In the genomic region with DNA sequence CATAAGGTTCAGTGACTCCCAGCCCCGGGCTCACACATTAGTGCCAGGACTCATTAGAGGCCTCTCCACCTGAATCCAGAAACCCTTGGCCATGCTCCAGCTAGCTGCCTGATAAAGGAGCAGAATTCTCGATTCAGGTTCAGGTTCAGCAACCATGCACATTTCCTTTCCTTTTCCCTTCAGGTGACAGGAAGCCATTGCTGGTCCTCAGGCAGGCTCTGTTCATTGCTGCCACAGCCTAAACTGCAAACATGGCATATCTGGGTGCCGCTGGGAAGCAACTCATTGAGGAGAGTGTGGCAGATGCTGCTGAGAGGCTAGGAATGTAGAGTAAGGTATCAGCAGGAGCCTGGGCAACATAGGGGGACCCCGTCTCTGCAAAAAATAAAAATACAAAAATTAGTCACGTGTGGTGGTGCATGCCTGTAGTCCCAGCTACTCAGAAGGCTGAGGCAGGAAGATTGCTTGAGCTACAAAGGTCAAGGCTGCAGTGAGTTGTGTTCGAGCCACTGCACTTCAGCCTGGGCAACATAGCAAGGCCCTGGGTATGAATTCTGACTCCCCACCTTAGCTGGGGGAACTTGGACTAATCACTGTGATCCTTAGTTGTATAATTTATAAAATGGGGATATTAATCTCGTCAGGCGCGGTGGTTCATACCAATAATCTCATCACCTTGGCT, we compare ENCODE assay signal across 18 cellular contexts. TPM values are rescaled to one million over a fixed set of nuclear protein-coding genes. Genes with fewer than 3 reads are reported as not detected.
A peak's percentile ranks its signal among the peaks of the same experiment; 100 is the strongest.
DNase-seq lines count a peak whose midpoint lies in the region; ATAC-seq, FAIRE-seq and TF ChIP-seq lines count a peak whose summit lies in the region.
"Had no signal": no experiment of that assay in that cellular context is flagged by ENCODE, and none has a peak within 500 bp of the region (broad histone marks: within the 10 kb centered on the region; RNA-seq: fewer than 3 reads in every experiment).

No MANE protein-coding gene starts in this region.

- no peak overlapping the region for H3K27ac ChIP-seq in GM23338 (ENCODE audit: low read depth)
- H3K27ac ChIP-seq in HepG2 (ENCODE audit: extremely low read length, insufficient read depth, low read length) = no peak overlapping the region
- H3K27ac ChIP-seq: Peyer's patch had no signal

- peaks cover 10% of the 10 kb centered on the region for H3K4me1 Mint-ChIP-seq in GM23338
- H3K4me1 Mint-ChIP-seq in osteocyte (ENCODE audit: unreplicated experiment) = peaks cover 18% of the 10 kb centered on the region
- H3K4me1 Mint-ChIP-seq: CD8-positive, alpha-beta memory T cell had no signal

- TF ChIP-seq EP300 in HepG2 (IDR thresholded peaks at IDR 0.05; ENCODE audit: low read depth in 2 of 2, low read length in 2 of 2) = no peak
- TF ChIP-seq EP300 in HepG2 (CRISPR knock-in tag; IDR thresholded peaks at IDR 0.05; ENCODE audit: borderline replicate concordance) = no peak; the same call in 1 of the 2 replicates

- no peaks in the 10 kb centered on the region for H3K36me3 ChIP-seq in BE2C
- H3K36me3 ChIP-seq in GM23338 (ENCODE audit: insufficient read depth) = no peaks in the 10 kb centered on the region
- no peaks in the 10 kb centered on the region for H3K36me3 ChIP-seq in HepG2 (replicated peaks in 1 of 2; ENCODE audit: control insufficient read depth in 1 of 2, insufficient read depth in 2 of 2, low read length in 2 of 2)
- H3K36me3 ChIP-seq: Peyer's patch had no signal

- DNase-seq in BE2C = peak; percentile 66
- no peak for DNase-seq in GM23338 (ENCODE audit: low spot score)
- peak; percentile 89 for DNase-seq in NCI-H69 (lab: John Stamatoyannopoulos, UW)
- DNase-seq in HepG2 (ENCODE audit: low spot score) = no peak
- no peak for DNase-seq in osteocyte (ENCODE audit: extremely low spot score, unreplicated experiment)
- no peak for DNase-seq in NCI-H446 (lab: John Stamatoyannopoulos, UW)
- no peak for DNase-seq in GM10248 (ENCODE audit: extremely low spot score)
- DNase-seq: CD8-positive, alpha-beta memory T cell; KBM-7; NCI-H1048; NCI-H2081 treated with DMSO at 0.1 percent for 48 hours; NCI-H446 treated with DMSO at 0.1 percent for 48 hours; NCI-H774; Peyer's patch; SHP77 treated with DMSO at 0.1 percent for 48 hours had no signal

- H3K9me3 ChIP-seq in BE2C (no peaks in the 10 kb centered on the region), HepG2 (ENCODE audit: low read length) (no peaks in the 10 kb centered on the region)
- H3K9me3 ChIP-seq: Peyer's patch had no signal

- H3F3A ChIP-seq in GM23338 (replicated peaks; ENCODE audit: low read depth) = no peaks in the 10 kb centered on the region

- intact Hi-C loops in HepG2 (cut with micrococcal nuclease; ENCODE audit: unreplicated experiment) = no loop called here

- no peaks in the 10 kb centered on the region for H3K9me3 Mint-ChIP-seq in GM23338
- no peaks in the 10 kb centered on the region for H3K9me3 Mint-ChIP-seq in osteocyte (ENCODE audit: unreplicated experiment)
- H3K9me3 Mint-ChIP-seq: CD8-positive, alpha-beta memory T cell; T-helper 1 cell treated with Interleukin-12 subunit alpha and Interleukin-12 subunit beta and Interleukin-4 antibody, amounts not matched to agents 30 μg/mL and 1 μg/mL, for 36 hours had no signal

- H3K4me3 ChIP-seq in BE2C (ENCODE audit: low read depth, low read length) (no peak overlapping the region), GM23338 (no peak overlapping the region), HepG2 (replicated peaks in 1 of 3; ENCODE audit: insufficient read depth in 1 of 3, low read depth in 2 of 3, low read length in 3 of 3) (peak overlapping the region in 1 of 3 experiments; percentile 15; a peak in 2 of 6 replicates)
- H3K4me3 ChIP-seq: Peyer's patch had no signal

- H3K4me3 Mint-ChIP-seq in GM23338 (no peak overlapping the region), osteocyte (ENCODE audit: unreplicated experiment) (no peak overlapping the region)
- H3K4me3 Mint-ChIP-seq: T-helper 1 cell treated with Interleukin-12 subunit alpha and Interleukin-12 subunit beta and Interleukin-4 antibody, amounts not matched to agents 30 μg/mL and 1 μg/mL, for 36 hours had no signal

- POLR2A ChIA-PET in HepG2 (lab: Yijun Ruan, JAX) = interaction anchor here (0.9 to 1.4 kb wide), 6 partner anchors 8 to 57 kb away, joined by 3 to 5 read pairs (median 4); partner anchors contain the start of genes ARL4D and DHX8
- POLR2A ChIA-PET in GM10248 (lab: Yijun Ruan, JAX) = no interaction called here

- in situ Hi-C loops in HepG2 (cut with HindIII; ENCODE audit: extremely low pct_ligation_motif_present, low pct_unique_long_range_greater_than_20kb) = no loop called here

- H3K27me3 ChIP-seq in BE2C (no peaks in the 10 kb centered on the region), GM23338 (ENCODE audit: insufficient read depth) (no peaks in the 10 kb centered on the region), HepG2 (ENCODE audit: control insufficient read depth in 1 of 2, insufficient read depth in 2 of 2, low read length in 2 of 2) (no peaks in the 10 kb centered on the region)
- H3K27me3 ChIP-seq: Peyer's patch had no signal

- BruUV-seq in HepG2 (replicated peaks; lab: Mats Ljungman, UMichigan) = no TSS peak

- CTCF ChIA-PET in HepG2 (lab: Yijun Ruan, JAX; ENCODE audit: low intra/inter-chr PET ratio, low total read pairs) = interaction anchor here (2.3 kb wide), 1 partner anchor 34 kb away, joined by 11 read pairs; no protein-coding TSS in a partner anchor
- CTCF ChIA-PET in GM10248 (lab: Yijun Ruan, JAX) = interaction anchor here (1.7 kb wide), 1 partner anchor 57 kb away, joined by 5 read pairs; the partner anchor contains the start of gene DHX8

- TF ChIP-seq RAD21 in HepG2 (CRISPR knock-in tag; IDR thresholded peaks at IDR 0.05) = no peak

- no peak for TF ChIP-seq POLR2A in HepG2 (IDR thresholded peaks at IDR 0.05; ENCODE audit: insufficient read depth in 1 of 2, low read depth in 2 of 2, low read length in 2 of 2)

- 37% methylated on average over 9 of the region's 9 CpGs for WGBS in HepG2 (ENCODE audit: low lambda C conversion rate)

- H3K9me2 ChIP-seq in GM23338 (ENCODE audit: insufficient read depth) = 0 out of 2 replicates have a peak, but pooled peaks cover 4% of the 10 kb centered on the region

- H3K36me3 Mint-ChIP-seq in GM23338 (ENCODE audit: low read depth) (no peaks in the 10 kb centered on the region), osteocyte (ENCODE audit: unreplicated experiment) (no peaks in the 10 kb centered on the region)
- H3K36me3 Mint-ChIP-seq: CD8-positive, alpha-beta memory T cell had no signal

- H4K20me1 ChIP-seq in GM23338 (replicated peaks; ENCODE audit: insufficient read depth) (no peaks in the 10 kb centered on the region), HepG2 (ENCODE audit: insufficient read depth, low read length) (no peaks in the 10 kb centered on the region)

- ATAC-seq in GM23338 (no peak), HepG2 (peak; percentile 48), GM18907 (IDR thresholded peaks at IDR 0.05; ENCODE audit: unreplicated experiment) (no peak)

- H3K4me1 ChIP-seq in BE2C (peaks cover 4% of the 10 kb centered on the region; the same call in 1 of the 2 replicates), GM23338 (ENCODE audit: insufficient read depth) (no peaks in the 10 kb centered on the region), HepG2 (ENCODE audit: insufficient read depth, low read length) (peaks cover 85% of the 10 kb centered on the region)
- H3K4me1 ChIP-seq: Peyer's patch had no signal

- H3K27me3 Mint-ChIP-seq in GM23338 (ENCODE audit: insufficient read depth, low read depth, poor library complexity) (peaks cover 3% of the 10 kb centered on the region), osteocyte (ENCODE audit: unreplicated experiment) (peaks cover 5% of the 10 kb centered on the region)

- TF ChIP-seq CTCF in BE2C (IDR thresholded peaks at IDR 0.05; ENCODE audit: low read depth, low read length) (no peak), GM23338 (conservative IDR thresholded peaks at IDR 0.05; ENCODE audit: low read depth in 2 of 2) (no peak), HepG2 (CRISPR knock-in tag; IDR thresholded peaks at IDR 0.05) (no peak), osteocyte (IDR thresholded peaks at IDR 0.05) (no peak), GM10248 (IDR thresholded peaks at IDR 0.05; ENCODE audit: control extremely low read depth, extremely low read depth, low read depth, missing control alignments) (no peak)

- no peak overlapping the region for H3K27ac Mint-ChIP-seq in GM23338
- H3K27ac Mint-ChIP-seq in osteocyte (ENCODE audit: unreplicated experiment) = no peak overlapping the region
- H3K27ac Mint-ChIP-seq: T-helper 1 cell treated with Interleukin-12 subunit alpha and Interleukin-12 subunit beta and Interleukin-4 antibody, amounts not matched to agents 30 μg/mL and 1 μg/mL, for 36 hours had no signal

- no peak overlapping the region for H3K9ac ChIP-seq in HepG2 (ENCODE audit: insufficient read depth, low read depth, low read length)

- FAIRE-seq in HepG2 (lab: Jason Lieb, UNC) = no peak
- FAIRE-seq: HTR-8/SVneo had no signal

- H2AFZ ChIP-seq in GM23338 = peak overlapping the region; percentile 80
- no peak overlapping the region for H2AFZ ChIP-seq in HepG2 (ENCODE audit: low read length)

- no peaks in the 10 kb centered on the region for H3K79me2 ChIP-seq in GM23338 (replicated peaks; ENCODE audit: insufficient read depth)
- H3K79me2 ChIP-seq in HepG2 (ENCODE audit: insufficient read depth, low read length) = no peaks in the 10 kb centered on the region

- H3K4me2 ChIP-seq in GM23338 (no peak overlapping the region), HepG2 (ENCODE audit: low read depth, low read length) (peak overlapping the region; percentile 55)

RNA-seq across cellular contexts. Expression of gene ARL4D, which starts 28.7 kb away (rescaled TPM):
- polyA plus RNA-seq in BE2C (2012; ENCODE audit: insufficient read depth, insufficient read length, low read depth) = 78.8 TPM
- 7.2 and 8.7 TPM in 2 replicates for total RNA-seq in GM23338 (2014; rRNA removed; shearing (Covaris generic))
- 9.5 and 11.5 TPM in 2 replicates for polyA plus RNA-seq in GM23338 (2016; fragmentation: Nextera tagmentation; extraction: Ambion mirVana)
- total RNA-seq in HepG2 (2016; rRNA removed; fragmentation: Illumina TruSeq; extraction: Trizol) = 9.0 and 9.5 TPM in 2 replicates
- 4.8 and 5.0 TPM in 2 replicates for total RNA-seq in HepG2 (2016; cell fraction: cytosol; rRNA removed; fragmentation: Illumina TruSeq; extraction: Trizol; ENCODE audit: low read depth)
- 8.2 and 10.0 TPM in 2 replicates for total RNA-seq in HepG2 (2016; cell fraction: insoluble cytoplasmic fraction; rRNA removed; fragmentation: Illumina TruSeq; extraction: Trizol)
- total RNA-seq in HepG2 (2016; cell fraction: membrane; rRNA removed; fragmentation: Illumina TruSeq; extraction: Trizol) = 6.9 and 7.7 TPM in 2 replicates
- total RNA-seq in HepG2 (2016; cell fraction: nucleus; rRNA removed; fragmentation: Illumina TruSeq; extraction: Trizol) = 5.3 and 7.3 TPM in 2 replicates
- 25.9 and 40.6 TPM in 2 replicates for polyA plus RNA-seq in HepG2 (2011; rRNA removed)
- 42.8 and 43.2 TPM in 2 replicates for polyA plus RNA-seq in HepG2 (2011; cell fraction: cytosol; rRNA removed)
- polyA plus RNA-seq in HepG2 (2011; cell fraction: nucleus; rRNA removed) = 20.5 and 34.1 TPM in 2 replicates
- 31.5 and 47.6 TPM in 2 replicates for polyA plus RNA-seq in HepG2 (2012)
- polyA plus RNA-seq in HepG2 (2016; cell fraction: cytosol; fragmentation: Illumina TruSeq; extraction: Trizol; ENCODE audit: low read depth) = 2.0 and 2.2 TPM in 2 replicates
- 11.6 and 13.8 TPM in 2 replicates for polyA plus RNA-seq in HepG2 (2016; cell fraction: insoluble cytoplasmic fraction; fragmentation: Illumina TruSeq; extraction: Trizol; ENCODE audit: low read depth)
- 3.2 TPM in 2 replicates for polyA plus RNA-seq in HepG2 (2016; cell fraction: membrane; fragmentation: Illumina TruSeq; extraction: Trizol; ENCODE audit: low read depth)
- polyA plus RNA-seq in HepG2 (2016; cell fraction: nucleus; fragmentation: Illumina TruSeq; extraction: Trizol; ENCODE audit: insufficient read depth, low read depth) = 12.2 and 15.4 TPM in 2 replicates
- polyA minus RNA-seq in HepG2 (2011; rRNA and poly(A)+ RNA removed; ENCODE audit: low replicate concordance) = 18.8 and 37.1 TPM in 2 replicates
- polyA minus RNA-seq in HepG2 (2011; cell fraction: cytosol; rRNA and poly(A)+ RNA removed) = 15.0 and 19.8 TPM in 2 replicates
- 8.9 and 13.3 TPM in 2 replicates for polyA minus RNA-seq in HepG2 (2011; cell fraction: nucleus; rRNA and poly(A)+ RNA removed)
- total RNA-seq in osteocyte = 17.2 and 19.3 TPM in 2 replicates

RNA-seq across cellular contexts. Expression of gene DHX8, which starts 56.3 kb away (rescaled TPM):
- polyA plus RNA-seq in BE2C (2012; ENCODE audit: insufficient read depth, insufficient read length, low read depth) = 70.1 TPM
- total RNA-seq in GM23338 (2014; rRNA removed; shearing (Covaris generic)) = 27.3 and 35.3 TPM in 2 replicates
- 81.1 and 89.2 TPM in 2 replicates for polyA plus RNA-seq in GM23338 (2016; fragmentation: Nextera tagmentation; extraction: Ambion mirVana)
- total RNA-seq in HepG2 (2016; rRNA removed; fragmentation: Illumina TruSeq; extraction: Trizol) = 48.9 and 66.9 TPM in 2 replicates
- total RNA-seq in HepG2 (2016; cell fraction: cytosol; rRNA removed; fragmentation: Illumina TruSeq; extraction: Trizol; ENCODE audit: low read depth) = 7.3 and 7.5 TPM in 2 replicates
- 48.9 and 59.5 TPM in 2 replicates for total RNA-seq in HepG2 (2016; cell fraction: insoluble cytoplasmic fraction; rRNA removed; fragmentation: Illumina TruSeq; extraction: Trizol)
- total RNA-seq in HepG2 (2016; cell fraction: membrane; rRNA removed; fragmentation: Illumina TruSeq; extraction: Trizol) = 13.7 and 14.3 TPM in 2 replicates
- total RNA-seq in HepG2 (2016; cell fraction: nucleus; rRNA removed; fragmentation: Illumina TruSeq; extraction: Trizol) = 36.4 and 38.7 TPM in 2 replicates
- polyA plus RNA-seq in HepG2 (2011; rRNA removed) = 23.6 and 24.8 TPM in 2 replicates
- 19.6 and 23.9 TPM in 2 replicates for polyA plus RNA-seq in HepG2 (2011; cell fraction: cytosol; rRNA removed)
- polyA plus RNA-seq in HepG2 (2011; cell fraction: nucleus; rRNA removed) = 28.8 and 31.8 TPM in 2 replicates
- polyA plus RNA-seq in HepG2 (2012) = 24.9 and 33.1 TPM in 2 replicates
- polyA plus RNA-seq in HepG2 (2016; cell fraction: cytosol; fragmentation: Illumina TruSeq; extraction: Trizol; ENCODE audit: low read depth) = 1.9 and 2.2 TPM in 2 replicates
- polyA plus RNA-seq in HepG2 (2016; cell fraction: insoluble cytoplasmic fraction; fragmentation: Illumina TruSeq; extraction: Trizol; ENCODE audit: low read depth) = 37.7 and 41.9 TPM in 2 replicates
- polyA plus RNA-seq in HepG2 (2016; cell fraction: membrane; fragmentation: Illumina TruSeq; extraction: Trizol; ENCODE audit: low read depth) = 4.4 and 5.7 TPM in 2 replicates
- polyA plus RNA-seq in HepG2 (2016; cell fraction: nucleus; fragmentation: Illumina TruSeq; extraction: Trizol; ENCODE audit: insufficient read depth, low read depth) = 36.7 and 42.2 TPM in 2 replicates
- 67.3 and 93.6 TPM in 2 replicates for polyA minus RNA-seq in HepG2 (2011; rRNA and poly(A)+ RNA removed; ENCODE audit: low replicate concordance)
- 36.8 and 37.9 TPM in 2 replicates for polyA minus RNA-seq in HepG2 (2011; cell fraction: cytosol; rRNA and poly(A)+ RNA removed)
- 37.6 and 44.9 TPM in 2 replicates for polyA minus RNA-seq in HepG2 (2011; cell fraction: nucleus; rRNA and poly(A)+ RNA removed)
- total RNA-seq in osteocyte = 68.5 and 70.7 TPM in 2 replicates

Comparison
In these comparisons a context has a peak if more than half of its experiments do, and no peak if none do; other contexts are left out.
1. DNase-seq: peak in BE2C (single experiment) and NCI-H69 (single experiment); none in GM23338 (single experiment), HepG2 (single experiment), osteocyte (single experiment), NCI-H446 (0 of 2) and GM10248 (single experiment).